ENCODE assay signal across 8 cellular contexts in the genomic region with DNA sequence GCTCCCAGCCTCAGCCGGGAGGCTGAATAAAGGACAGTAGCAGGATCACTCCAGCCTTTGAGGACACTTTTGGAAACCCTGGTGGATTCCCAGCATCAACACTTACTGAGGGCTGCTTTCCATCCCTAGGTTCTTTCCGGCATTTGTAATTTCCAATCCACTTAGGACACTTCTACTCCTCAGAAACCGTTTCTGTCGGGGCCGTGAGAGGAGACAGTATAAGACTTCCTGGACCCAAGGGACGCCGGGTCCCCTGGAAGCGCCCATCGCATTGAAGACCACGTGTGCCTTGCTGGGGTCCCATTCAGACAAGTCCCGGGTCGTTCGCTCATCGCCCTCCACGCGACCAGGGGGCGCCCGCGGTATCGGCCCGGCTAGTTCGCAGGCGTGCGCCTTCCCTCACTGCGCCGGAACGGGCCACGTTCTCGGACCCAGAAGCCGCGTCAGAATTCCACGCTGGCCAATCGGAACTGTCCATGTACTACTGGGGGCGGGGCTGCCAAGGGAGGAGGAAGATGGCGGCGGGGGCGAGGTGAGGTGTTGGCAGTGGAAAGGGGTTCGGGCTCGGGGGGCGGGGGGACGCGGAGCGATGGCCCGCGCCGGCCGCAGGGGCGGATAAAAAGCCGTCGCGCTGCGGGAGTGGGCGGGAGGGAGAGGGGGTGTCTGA. TPM values are rescaled to one million over a fixed set of nuclear protein-coding genes. Genes with fewer than 3 reads are reported as not detected.
DNase-seq lines count a peak whose midpoint lies in the region; ATAC-seq and TF ChIP-seq lines count a peak whose summit lies in the region.

TSS of gene NUS1 (plus strand) at position 479 of the 667 bp plus-strand sequence. CDS start 202 bp downstream, outside the sequence.

- ATAC-seq in GM19463 (IDR thresholded peaks at IDR 0.05; ENCODE audit: unreplicated experiment): peak; percentile 96
- ATAC-seq in right lobe of liver: peak; percentile 98 to 99 (median 98)

- POLR2A ChIA-PET in CD4-positive, alpha-beta memory T cell (lab: Charles Lee; ENCODE audit: partially characterized antibody): interaction anchor here (1.4 kb wide), 1 partner anchor 73 kb away, joined by 3 read pairs; the partner anchor contains the start of gene GOPC

- peak within 1 kb of the TSS; percentile 85 to 97 (median 95) for H3K27ac Mint-ChIP-seq in CD4-positive, alpha-beta memory T cell

- H3K36me3 Mint-ChIP-seq in CD4-positive, alpha-beta memory T cell: peaks cover 5 to 9% of the 10 kb centered on the region in 2 donors

- peak within 1 kb of the TSS; percentile 81 to 84 for H3K4me3 ChIP-seq in CD4-positive, alpha-beta memory T cell (ENCODE audit: low read length in 2 of 2)
- H3K4me3 ChIP-seq in HL-60 (replicated peaks; ENCODE audit: insufficient read depth, low read length): peak within 1 kb of the TSS; percentile 90
- peak within 1 kb of the TSS; percentile 30 to 94 (median 77) for H3K4me3 ChIP-seq in dorsolateral prefrontal cortex
- peak within 1 kb of the TSS; percentile 69 to 85 (median 73) for H3K4me3 ChIP-seq in right lobe of liver

- no peaks in the 10 kb centered on the region for H3K27me3 ChIP-seq in CD4-positive, alpha-beta memory T cell (ENCODE audit: insufficient read depth, low read length)
- H3K27me3 ChIP-seq in HL-60 (ENCODE audit: insufficient read depth, poor library complexity, severe bottlenecking) (no peaks in the 10 kb centered on the region), dorsolateral prefrontal cortex (no peaks in the 10 kb centered on the region), right lobe of liver (no peaks in the 10 kb centered on the region)

- H3K9me3 ChIP-seq in CD4-positive, alpha-beta memory T cell (ENCODE audit: control insufficient read depth in 1 of 2, low read length in 2 of 2): no peaks in the 10 kb centered on the region
- no peaks in the 10 kb centered on the region for H3K9me3 ChIP-seq in right lobe of liver

- peak; percentile 97 for DNase-seq in CD4-positive, alpha-beta memory T cell
- DNase-seq in HL-60 (ENCODE audit: low read depth in 1 of 2, low spot score in 1 of 2): peak; percentile 90 to 98
- DNase-seq in NCI-H82 treated with DMSO at 0.1 percent for 48 hours (lab: John Stamatoyannopoulos, UW; ENCODE audit: unreplicated experiment): peak; percentile 94
- peak; percentile 96 to 98 for DNase-seq in activated CD4-positive, alpha-beta T cell treated with anti-CD3 and anti-CD28 coated beads, Interleukin-2, amount 50 U/mL, for 48 hours
- peak; percentile 96 to 99 (median 98) for DNase-seq in dorsolateral prefrontal cortex
- DNase-seq in right lobe of liver: peak; percentile 97 to 98 (median 97)
- DNase-seq in stimulated activated CD4-positive, alpha-beta T cell treated with anti-CD3 and anti-CD28 coated beads, Interleukin-4, amount 100 ng/mL, for 24 hours: peak; percentile 99

- TF ChIP-seq POLR2A in right lobe of liver (IDR thresholded peaks at IDR 0.05): peak; percentile 39

- intact Hi-C loops in CD4-positive, alpha-beta memory T cell (cut with micrococcal nuclease): loop anchor here (1.0 to 10.0 kb wide), 6 partner anchors 73 to 1675 kb away; partner anchors contain the start of genes ASF1A, FAM184A and GOPC
- intact Hi-C loops in dorsolateral prefrontal cortex (cut with DNase I) (loop anchor here (5.0 to 10.0 kb wide), 2 partner anchors 73 to 230 kb away; partner anchors contain the start of genes GOPC (in 1 of the 2) and SLC35F1 (in 1 of the 2)), right lobe of liver (cut with DNase I) (no loop called here)

- WGBS in right lobe of liver (ENCODE audit: insufficient coverage, low coverage, low lambda C conversion rate, missing lambda C conversion rate): 0% methylated on average over 9 of the region's 53 CpGs

- H3K36me3 ChIP-seq in CD4-positive, alpha-beta memory T cell (ENCODE audit: insufficient read depth, low read length): no peaks in the 10 kb centered on the region
- no peaks in the 10 kb centered on the region for H3K36me3 ChIP-seq in right lobe of liver

- peaks cover 37% of the 10 kb centered on the region for H3K4me1 ChIP-seq in CD4-positive, alpha-beta memory T cell (ENCODE audit: insufficient read depth, low read length)
- H3K4me1 ChIP-seq in right lobe of liver: peaks cover 0 to 19% (median 5%) of the 10 kb centered on the region in 4 donors

- H3K27me3 Mint-ChIP-seq in CD4-positive, alpha-beta memory T cell: no peaks in the 10 kb centered on the region

- H3K27ac ChIP-seq in CD4-positive, alpha-beta memory T cell (ENCODE audit: low read depth, low read length): peak within 1 kb of the TSS; percentile 67
- H3K27ac ChIP-seq in HL-60 (replicated peaks) (peak within 1 kb of the TSS; percentile 70), dorsolateral prefrontal cortex (peak within 1 kb of the TSS in 43 of 59 donors; percentile 2 to 85 (median 66)), right lobe of liver (peak within 1 kb of the TSS in 2 of 3 donors; percentile 18 to 64)

- no peaks in the 10 kb centered on the region for H3K9me3 Mint-ChIP-seq in CD4-positive, alpha-beta memory T cell

- peak within 1 kb of the TSS; percentile 89 to 96 (median 93) for H3K4me3 Mint-ChIP-seq in CD4-positive, alpha-beta memory T cell

- peaks cover 38 to 64% (median 52%) of the 10 kb centered on the region in 4 donors for H3K4me1 Mint-ChIP-seq in CD4-positive, alpha-beta memory T cell

- CTCF ChIA-PET in CD4-positive, alpha-beta memory T cell (lab: Charles Lee; ENCODE audit: partially characterized antibody): interaction anchor here (0.7 to 2.3 kb wide), 2 partner anchors 8 to 70 kb away, joined by 3 to 8 read pairs; no protein-coding TSS in a partner anchor

- TF ChIP-seq CTCF in HL-60 (IDR thresholded peaks at IDR 0.05; ENCODE audit: insufficient read depth, low read length) (peak; percentile 69), dorsolateral prefrontal cortex (IDR thresholded peaks at IDR 0.05 in 54 of 56, conservative IDR thresholded peaks at IDR 0.05 in 2 of 56; ENCODE audit: low read depth in 1 of 56, partially characterized antibody in 56 of 56) (peak; percentile 39 to 94 (median 85)), right lobe of liver (IDR thresholded peaks at IDR 0.05) (peak; percentile 65 to 84 (median 76))

RNA-seq across cellular contexts. Expression of gene NUS1, which starts in this region (rescaled TPM):
- 10 to 100 TPM; 33.0 to 33.2 TPM for total RNA-seq in CD4-positive, alpha-beta memory T cell
- polyA plus RNA-seq in CD4-positive, alpha-beta memory T cell: 10 to 100 TPM; 16.4 to 25.8 TPM
- total RNA-seq in dorsolateral prefrontal cortex (10 to 100 TPM; 15.8 to 34.5 (median 24.9) TPM), right lobe of liver (10 to 100 TPM; 19.6 to 23.4 (median 21.0) TPM)

Comparison
In these comparisons a context has a peak if more than half of its experiments do, and no peak if none do; other contexts are left out.
1. Peak in every context shown above with its lines: DNase-seq, ATAC-seq, H3K4me3 ChIP-seq and H3K27ac ChIP-seq.
2. intact Hi-C loops: an anchor here in CD4-positive, alpha-beta memory T cell (1.0 to 10.0 kb wide) and dorsolateral prefrontal cortex (5.0 to 10.0 kb wide); none called in right lobe of liver.